Comparison of ENCODE assay signal across 20 cellular contexts in the genomic region with DNA sequence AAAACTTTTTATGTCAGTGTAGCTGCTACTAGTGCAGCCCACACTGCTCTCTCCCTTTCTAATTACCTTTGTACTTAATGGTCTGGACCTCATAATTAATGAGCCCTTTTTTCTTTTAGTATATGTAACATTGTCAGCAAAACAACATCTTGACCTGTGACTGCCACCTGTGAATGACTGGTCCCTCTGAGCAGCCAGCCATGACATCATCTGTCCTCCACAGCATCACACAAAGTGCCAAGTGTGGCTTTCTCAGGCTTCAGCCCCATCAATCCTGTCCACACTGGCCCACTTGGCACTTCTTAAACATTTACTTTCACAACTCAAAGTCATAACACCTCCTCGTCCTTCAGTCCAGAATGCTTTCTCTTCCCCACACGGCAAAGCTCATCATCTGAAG.
"Had no signal": no experiment of that assay in that cellular context is flagged by ENCODE, and none has a peak within 500 bp of the region (broad histone marks: within the 10 kb centered on the region; RNA-seq: fewer than 3 reads in every experiment).

No MANE protein-coding gene starts in this region.

- H3K4me3 ChIP-seq: esophagus squamous epithelium, ovary, right lobe of liver, uterus had no signal

- H3K36me3 Mint-ChIP-seq: activated naive CD4-positive, alpha-beta T cell treated with anti-CD3 and anti-CD28 coated beads, Interleukin-2, amount 50 U/mL, for 72 hours had no signal

- H3K36me3 ChIP-seq: ovary, right lobe of liver, uterus had no signal

- H3K4me3 Mint-ChIP-seq: activated CD8-positive, alpha-beta T cell treated with anti-CD3 and anti-CD28 coated beads for 36 hours; activated T-cell treated with anti-CD3 and anti-CD28 coated beads, Interleukin-2, amount 50 U/mL, for 4 hours; activated T-helper 17 cell treated with anti-CD3 and anti-CD28 coated beads, Interleukin-2, amount 50 U/mL, for 72 hours; stimulated activated naive CD8-positive, alpha-beta T cell treated with anti-CD3 and anti-CD28 coated beads, Interleukin-15, amount 100 ng/mL, for 72 hours; type B pancreatic cell had no signal

- H3K9me3 Mint-ChIP-seq: activated CD8-positive, alpha-beta T cell treated with anti-CD3 and anti-CD28 coated beads for 36 hours; activated naive CD4-positive, alpha-beta T cell treated with anti-CD3 and anti-CD28 coated beads, Interleukin-2, amount 50 U/mL, for 72 hours; activated T-cell treated with anti-CD3 and anti-CD28 coated beads, Interleukin-2, amount 50 U/mL, for 4 hours; activated T-helper 17 cell treated with anti-CD3 and anti-CD28 coated beads, Interleukin-2, amount 50 U/mL, for 72 hours; stimulated activated naive CD8-positive, alpha-beta T cell treated with anti-CD3 and anti-CD28 coated beads, Interleukin-15, amount 100 ng/mL, for 72 hours; type B pancreatic cell had no signal

- H3K9me3 ChIP-seq: esophagus squamous epithelium, ovary, right lobe of liver, uterus had no signal

- DNase-seq: activated CD4-positive, alpha-beta T cell treated with anti-CD3 and anti-CD28 coated beads, Interleukin-2, amount 50 U/mL, for 1 hour; activated CD8-positive, alpha-beta T cell treated with anti-CD3 and anti-CD28 coated beads for 36 hours; activated gamma-delta T cell treated with Interleukin-2 at 50 U/mL for 16 hours; activated T-cell treated with anti-CD3 and anti-CD28 coated beads, Interleukin-2, amount 50 U/mL, for 4 hours; effector CD8-positive, alpha-beta T cell; esophagus squamous epithelium; left ventricle myocardium superior; ovary; right lobe of liver; stimulated activated CD4-positive, alpha-beta T cell treated with anti-CD3 and anti-CD28 coated beads, Interleukin-12 subunit alpha, Interleukin-12 subunit beta, amount 100 ng/mL, for 4 hours; stimulated activated CD4-positive, alpha-beta T cell treated with anti-CD3 and anti-CD28 coated beads, Interleukin-4, amount 100 ng/mL, for 1 hour; stimulated activated naive CD8-positive, alpha-beta T cell treated with anti-CD3 and anti-CD28 coated beads, Interleukin-15, amount 100 ng/mL, for 72 hours; substantia nigra; T-helper 2 cell; uterus had no signal

- H3K27ac ChIP-seq: epithelial cell of prostate, esophagus squamous epithelium, ovary, right lobe of liver, uterus had no signal

- H3K4me1 ChIP-seq: esophagus squamous epithelium, right lobe of liver, uterus had no signal

- H3K4me1 Mint-ChIP-seq: activated T-helper 17 cell treated with anti-CD3 and anti-CD28 coated beads, Interleukin-2, amount 50 U/mL, for 72 hours had no signal

- H3K27me3 Mint-ChIP-seq: activated CD8-positive, alpha-beta T cell treated with anti-CD3 and anti-CD28 coated beads for 36 hours; activated T-helper 17 cell treated with anti-CD3 and anti-CD28 coated beads, Interleukin-2, amount 50 U/mL, for 72 hours; progenitor cell of endocrine pancreas; stimulated activated naive CD8-positive, alpha-beta T cell treated with anti-CD3 and anti-CD28 coated beads, Interleukin-15, amount 100 ng/mL, for 72 hours; type B pancreatic cell had no signal

- H3K27me3 ChIP-seq: esophagus squamous epithelium, ovary, right lobe of liver, uterus had no signal

- ATAC-seq: activated CD8-positive, alpha-beta T cell treated with anti-CD3 and anti-CD28 coated beads for 36 hours; activated naive CD4-positive, alpha-beta T cell treated with anti-CD3 and anti-CD28 coated beads, Interleukin-2, amount 50 U/mL, for 72 hours; activated T-cell treated with anti-CD3 and anti-CD28 coated beads, Interleukin-2, amount 50 U/mL, for 4 hours; activated T-helper 17 cell treated with anti-CD3 and anti-CD28 coated beads, Interleukin-2, amount 50 U/mL, for 72 hours; left ventricle myocardium superior; right lobe of liver; stimulated activated naive CD8-positive, alpha-beta T cell treated with anti-CD3 and anti-CD28 coated beads, Interleukin-15, amount 100 ng/mL, for 72 hours had no signal

- H3K27ac Mint-ChIP-seq: activated CD8-positive, alpha-beta T cell treated with anti-CD3 and anti-CD28 coated beads for 36 hours; activated naive CD4-positive, alpha-beta T cell treated with anti-CD3 and anti-CD28 coated beads, Interleukin-2, amount 50 U/mL, for 72 hours; activated T-helper 17 cell treated with anti-CD3 and anti-CD28 coated beads, Interleukin-2, amount 50 U/mL, for 72 hours; progenitor cell of endocrine pancreas; stimulated activated naive CD8-positive, alpha-beta T cell treated with anti-CD3 and anti-CD28 coated beads, Interleukin-15, amount 100 ng/mL, for 72 hours; type B pancreatic cell had no signal
